9 cellular contexts compared by ENCODE assay signal in genomic region chr2:149037851-149038250, GRCh38. TPM values are rescaled to one million over a fixed set of nuclear protein-coding genes. Genes with fewer than 3 reads are reported as not detected.
DNase-seq lines count a peak whose midpoint lies in the region; ATAC-seq, FAIRE-seq and TF ChIP-seq lines count a peak whose summit lies in the region.
"Had no signal": no experiment of that assay in that cellular context is flagged by ENCODE, and none has a peak within 500 bp of the region (broad histone marks: within the 10 kb centered on the region; RNA-seq: fewer than 3 reads in every experiment).

No MANE protein-coding gene starts in this region.

- H3K36me3 Mint-ChIP-seq in astrocyte (ENCODE audit: low read depth, unreplicated experiment), result no peaks in the 10 kb centered on the region

- H2AFZ ChIP-seq in astrocyte (ENCODE audit: low read depth, low read length), result no peak overlapping the region

- peak; percentile 44 for ATAC-seq in left lobe of liver
- no peak for ATAC-seq in GM18870 (IDR thresholded peaks at IDR 0.05; ENCODE audit: unreplicated experiment)

- peak; percentile 70 for DNase-seq in 8988T
- peak; percentile 62 for DNase-seq in HT-29 (ENCODE audit: low spot score)
- no peak for DNase-seq in astrocyte (ENCODE audit: low read depth)
- no peak for DNase-seq in left lobe of liver (ENCODE audit: low spot score)
- DNase-seq in caudate nucleus (lab: John Stamatoyannopoulos, UW), result no peak
- no peak for DNase-seq in NCI-H1694 treated with DMSO at 0.1 percent for 48 hours (lab: John Stamatoyannopoulos, UW)
- no peak for DNase-seq in effector CD4-positive, alpha-beta T cell
- DNase-seq: KG1 had no signal

- no peaks in the 10 kb centered on the region for H4K20me1 ChIP-seq in astrocyte (ENCODE audit: insufficient read depth, low read length)

- peak overlapping the region; percentile 78 for H3K4me3 Mint-ChIP-seq in astrocyte (ENCODE audit: unreplicated experiment)

- H3K4me1 ChIP-seq in astrocyte (ENCODE audit: insufficient read depth, low read length), result no peaks in the 10 kb centered on the region

- no peaks in the 10 kb centered on the region for H3K79me2 ChIP-seq in astrocyte (ENCODE audit: insufficient read depth, low read length)

- no peaks in the 10 kb centered on the region for H3K9me3 Mint-ChIP-seq in astrocyte (ENCODE audit: unreplicated experiment)

- H3K27ac Mint-ChIP-seq in astrocyte (ENCODE audit: unreplicated experiment), result no peak overlapping the region

- peaks cover 38% of the 10 kb centered on the region for H3K27me3 Mint-ChIP-seq in astrocyte (ENCODE audit: low read depth, unreplicated experiment)

- H3K27ac ChIP-seq in astrocyte (ENCODE audit: low read depth, low read length) (no peak overlapping the region), caudate nucleus (ENCODE audit: low read depth, low read length) (no peak overlapping the region)

- H3K9ac ChIP-seq in astrocyte (ENCODE audit: low read length), result no peak overlapping the region

- H3K9me3 ChIP-seq in astrocyte (ENCODE audit: insufficient read depth, low read depth, low read length), result no peaks in the 10 kb centered on the region

- H3K36me3 ChIP-seq in astrocyte (ENCODE audit: insufficient read depth, low read length), result no peaks in the 10 kb centered on the region

- no peak for TF ChIP-seq CTCF in astrocyte (IDR thresholded peaks at IDR 0.05; ENCODE audit: insufficient read depth, low read depth, low read length)

- peak overlapping the region; percentile 81 for H3K4me2 ChIP-seq in astrocyte (ENCODE audit: low read length)

- H3K27me3 ChIP-seq in astrocyte (ENCODE audit: insufficient read depth, low read length), result peaks cover 4% of the 10 kb centered on the region

- FAIRE-seq in astrocyte (lab: Jason Lieb, UNC), result no peak

- H3K4me1 Mint-ChIP-seq in astrocyte (ENCODE audit: low read depth, unreplicated experiment), result no peaks in the 10 kb centered on the region

- no peak overlapping the region for H3K4me3 ChIP-seq in astrocyte (ENCODE audit: insufficient read depth, low read depth, low read length)

RNA-seq across cellular contexts. Expression of gene LYPD6B, which starts 0.6 kb away (rescaled TPM):
- 2.1 and 3.1 TPM in 2 replicates for total RNA-seq in HT-29 (2014; rRNA removed; shearing (Covaris generic))
- total RNA-seq in astrocyte, result 1.1 and 1.2 TPM in 2 replicates
- not detected for total RNA-seq in left lobe of liver

Comparison
In these comparisons a context has a peak if more than half of its experiments do, and no peak if none do; other contexts are left out.
1. DNase-seq: peak in 8988T (single experiment) and HT-29 (single experiment); none in astrocyte (single experiment), left lobe of liver (single experiment), caudate nucleus (0 of 61), NCI-H1694 treated with DMSO at 0.1 percent for 48 hours (single experiment) and effector CD4-positive, alpha-beta T cell (single experiment).